In the genomic region with DNA sequence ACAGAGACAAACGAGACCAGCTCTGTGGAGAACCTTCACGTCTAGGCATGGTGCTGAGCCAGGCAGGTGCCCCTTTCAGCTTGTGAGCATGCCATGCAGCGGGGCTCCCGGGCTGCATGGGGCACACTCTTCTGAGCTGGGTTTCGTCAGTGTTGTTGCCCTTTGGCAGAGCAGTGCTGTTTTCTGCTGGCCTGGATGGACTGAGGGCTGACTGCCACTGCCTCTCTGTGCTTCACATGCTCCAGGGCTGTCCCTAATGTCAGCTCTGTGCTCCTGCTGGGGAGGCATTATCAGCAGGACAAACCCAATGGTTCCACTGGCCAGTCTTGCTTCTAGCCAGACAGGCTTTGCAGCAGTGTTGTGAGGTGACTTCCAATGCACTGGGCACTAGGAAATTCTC, we compare ENCODE assay signal across 20 cellular contexts. TPM values are rescaled to one million over a fixed set of nuclear protein-coding genes. Genes with fewer than 3 reads are reported as not detected.
A peak's percentile ranks its signal among the peaks of the same experiment; 100 is the strongest.
DNase-seq lines count a peak whose midpoint lies in the region; ATAC-seq, FAIRE-seq and TF ChIP-seq lines count a peak whose summit lies in the region.
"Had no signal": no experiment of that assay in that cellular context is flagged by ENCODE, and none has a peak within 500 bp of the region (broad histone marks: within the 10 kb centered on the region; RNA-seq: fewer than 3 reads in every experiment).

No MANE protein-coding gene starts in this region.

- no peaks in the 10 kb centered on the region for H3K4me1 Mint-ChIP-seq in activated naive CD4-positive, alpha-beta T cell treated with anti-CD3 and anti-CD28 coated beads for 36 hours (ENCODE audit: low read depth)
- H3K4me1 Mint-ChIP-seq: CD4-positive, CD25-positive, alpha-beta regulatory T cell had no signal

- H3K4me3 ChIP-seq in right lobe of liver, result no peak overlapping the region
- no peak overlapping the region for H3K4me3 ChIP-seq in HepG2 (replicated peaks in 1 of 3; ENCODE audit: insufficient read depth in 1 of 3, low read depth in 2 of 3, low read length in 3 of 3)
- H3K4me3 ChIP-seq: BLaER1 treated with 17β-estradiol and CSF1 and Interleukin-3, amounts not matched to agents 10 nM and 100 nM had no signal

- TF ChIP-seq POLR2A in right lobe of liver (IDR thresholded peaks at IDR 0.05), result no peak
- no peak for TF ChIP-seq POLR2A in HepG2 (IDR thresholded peaks at IDR 0.05; ENCODE audit: insufficient read depth in 1 of 2, low read depth in 2 of 2, low read length in 2 of 2)

- POLR2A ChIA-PET in HepG2 (lab: Yijun Ruan, JAX), result no interaction called here

- no peak for TF ChIP-seq CTCF in right lobe of liver (IDR thresholded peaks at IDR 0.05)
- no peak for TF ChIP-seq CTCF in HepG2 (CRISPR knock-in tag; IDR thresholded peaks at IDR 0.05)

- peak; percentile 38 to 82 (median 65) for DNase-seq in right lobe of liver
- no peak for DNase-seq in HepG2 (ENCODE audit: low spot score)
- peak; percentile 7 for DNase-seq in midbrain (lab: John Stamatoyannopoulos, UW)
- no peak for DNase-seq in activated naive CD4-positive, alpha-beta T cell treated with anti-CD3 and anti-CD28 coated beads for 36 hours
- no peak for DNase-seq in left colon
- no peak for DNase-seq in NAMALWA (ENCODE audit: low spot score)
- DNase-seq: 8988T; AML-193; CD4-positive, CD25-positive, alpha-beta regulatory T cell; DMS153; DMS79 treated with DMSO at 0.1 percent for 48 hours; EL; GDM1 had no signal

- TF ChIP-seq RAD21 in HepG2 (CRISPR knock-in tag; IDR thresholded peaks at IDR 0.05), result no peak

- H3K9me3 ChIP-seq in right lobe of liver, result no peaks in the 10 kb centered on the region
- no peaks in the 10 kb centered on the region for H3K9me3 ChIP-seq in HepG2 (ENCODE audit: low read length)
- H3K9me3 ChIP-seq: BLaER1 treated with 17β-estradiol and CSF1 and Interleukin-3, amounts not matched to agents 10 nM and 100 nM had no signal

- H3K27ac ChIP-seq in right lobe of liver (peak overlapping the region in 2 of 3 donors; percentile 65 to 86), HepG2 (ENCODE audit: extremely low read length, insufficient read depth, low read length) (no peak overlapping the region), cingulate gyrus (ENCODE audit: low read depth, low read length) (peak overlapping the region; percentile 48)
- H3K27ac ChIP-seq: BLaER1 treated with 17β-estradiol and CSF1 and Interleukin-3, amounts not matched to agents 10 nM and 100 nM; HL-60 had no signal

- no peaks in the 10 kb centered on the region for H3K36me3 ChIP-seq in right lobe of liver
- no peaks in the 10 kb centered on the region for H3K36me3 ChIP-seq in HepG2 (replicated peaks in 1 of 2; ENCODE audit: control insufficient read depth in 1 of 2, insufficient read depth in 2 of 2, low read length in 2 of 2)
- H3K36me3 ChIP-seq: BLaER1 treated with 17β-estradiol and CSF1 and Interleukin-3, amounts not matched to agents 10 nM and 100 nM had no signal

- H3K27me3 ChIP-seq in right lobe of liver (no peaks in the 10 kb centered on the region), HepG2 (ENCODE audit: control insufficient read depth in 1 of 2, insufficient read depth in 2 of 2, low read length in 2 of 2) (peaks cover 2 to 30% of the 10 kb centered on the region in 2 experiments; a peak in 4 of 5 replicates)
- H3K27me3 ChIP-seq: BLaER1 treated with 17β-estradiol and CSF1 and Interleukin-3, amounts not matched to agents 10 nM and 100 nM had no signal

- no peak overlapping the region for H2AFZ ChIP-seq in HepG2 (ENCODE audit: low read length)

- no peak overlapping the region for H3K27ac Mint-ChIP-seq in activated naive CD4-positive, alpha-beta T cell treated with anti-CD3 and anti-CD28 coated beads for 36 hours
- H3K27ac Mint-ChIP-seq: CD4-positive, CD25-positive, alpha-beta regulatory T cell had no signal

- no peaks in the 10 kb centered on the region for H3K27me3 Mint-ChIP-seq in activated naive CD4-positive, alpha-beta T cell treated with anti-CD3 and anti-CD28 coated beads for 36 hours (ENCODE audit: low read depth)

- no peaks in the 10 kb centered on the region for H3K36me3 Mint-ChIP-seq in activated naive CD4-positive, alpha-beta T cell treated with anti-CD3 and anti-CD28 coated beads for 36 hours (ENCODE audit: low read depth)
- H3K36me3 Mint-ChIP-seq: CD4-positive, CD25-positive, alpha-beta regulatory T cell had no signal

- ATAC-seq in right lobe of liver, result peak; percentile 83 to 96 (median 94)
- ATAC-seq in HepG2, result no peak
- no peak for ATAC-seq in GM18520 (IDR thresholded peaks at IDR 0.05; ENCODE audit: unreplicated experiment)
- no peak for ATAC-seq in left colon
- ATAC-seq: HCT116 had no signal

- CTCF ChIA-PET in HepG2 (lab: Yijun Ruan, JAX; ENCODE audit: low intra/inter-chr PET ratio, low total read pairs), result no interaction called here
- CTCF ChIA-PET in activated naive CD4-positive, alpha-beta T cell treated with anti-CD3 and anti-CD28 coated beads for 36 hours (lab: Charles Lee), result no interaction called here

- no peak overlapping the region for H3K4me2 ChIP-seq in HepG2 (ENCODE audit: low read depth, low read length)
- H3K4me2 ChIP-seq: BLaER1 treated with 17β-estradiol and CSF1 and Interleukin-3, amounts not matched to agents 10 nM and 100 nM had no signal

- intact Hi-C loops in right lobe of liver (cut with DNase I) (no loop called here), HepG2 (cut with micrococcal nuclease; ENCODE audit: unreplicated experiment) (no loop called here), left colon (cut with DNase I, micrococcal nuclease) (no loop called here)
- intact Hi-C loops in activated naive CD4-positive, alpha-beta T cell treated with anti-CD3 and anti-CD28 coated beads for 36 hours (cut with micrococcal nuclease), result no loop called here

- H4K20me1 ChIP-seq in HepG2 (ENCODE audit: insufficient read depth, low read length), result no peaks in the 10 kb centered on the region
- H4K20me1 ChIP-seq: BLaER1 treated with 17β-estradiol and CSF1 and Interleukin-3, amounts not matched to agents 10 nM and 100 nM had no signal

- FAIRE-seq in HepG2 (lab: Jason Lieb, UNC), result no peak
- FAIRE-seq: GM12892, GM19239 had no signal

- no peaks in the 10 kb centered on the region for H3K79me2 ChIP-seq in HepG2 (ENCODE audit: insufficient read depth, low read length)

- in situ Hi-C loops in HepG2 (cut with HindIII; ENCODE audit: extremely low pct_ligation_motif_present, low pct_unique_long_range_greater_than_20kb), result no loop called here

- H3K9me3 Mint-ChIP-seq in activated naive CD4-positive, alpha-beta T cell treated with anti-CD3 and anti-CD28 coated beads for 36 hours, result no peaks in the 10 kb centered on the region

- TF ChIP-seq EP300 in HepG2 (IDR thresholded peaks at IDR 0.05; ENCODE audit: low read depth in 2 of 2, low read length in 2 of 2) (no peak), HepG2 (CRISPR knock-in tag; IDR thresholded peaks at IDR 0.05; ENCODE audit: borderline replicate concordance) (no peak)

- BruUV-seq in HepG2 (replicated peaks; lab: Mats Ljungman, UMichigan), result no TSS peak

- 60% methylated on average over 5 of the region's 5 CpGs for WGBS in right lobe of liver (ENCODE audit: insufficient coverage, low coverage, low lambda C conversion rate, missing lambda C conversion rate)
- WGBS in HepG2 (ENCODE audit: low lambda C conversion rate), result 0% methylated on average over 2 of the region's 5 CpGs

- H3K4me1 ChIP-seq in right lobe of liver (peaks cover 0 to 12% (median 5%) of the 10 kb centered on the region in 4 donors), HepG2 (ENCODE audit: insufficient read depth, low read length) (no peaks in the 10 kb centered on the region)
- H3K4me1 ChIP-seq: BLaER1 treated with 17β-estradiol and CSF1 and Interleukin-3, amounts not matched to agents 10 nM and 100 nM had no signal

- no peak overlapping the region for H3K4me3 Mint-ChIP-seq in activated naive CD4-positive, alpha-beta T cell treated with anti-CD3 and anti-CD28 coated beads for 36 hours
- H3K4me3 Mint-ChIP-seq: CD4-positive, CD25-positive, alpha-beta regulatory T cell had no signal

- no peak overlapping the region for H3K9ac ChIP-seq in HepG2 (ENCODE audit: insufficient read depth, low read depth, low read length)
- H3K9ac ChIP-seq: BLaER1 treated with 17β-estradiol and CSF1 and Interleukin-3, amounts not matched to agents 10 nM and 100 nM had no signal

RNA-seq across cellular contexts. Expression of a gene that starts 9.5 kb away (rescaled TPM):
- total RNA-seq in right lobe of liver (10 to 100 TPM in 3 of 6 experiments, 1 to 10 TPM in 3; 5.5 to 17.5 (median 10.5) TPM), HepG2 (2016; rRNA removed; fragmentation: Illumina TruSeq; extraction: Trizol) (not detected in 2 replicates), left colon (1 to 10 TPM; 1.1 to 2.5 TPM)
- total RNA-seq in HepG2 (2016; cell fraction: cytosol; rRNA removed; fragmentation: Illumina TruSeq; extraction: Trizol; ENCODE audit: low read depth), result not detected in 2 replicates
- not detected in 2 replicates for total RNA-seq in HepG2 (2016; cell fraction: insoluble cytoplasmic fraction; rRNA removed; fragmentation: Illumina TruSeq; extraction: Trizol)
- total RNA-seq in HepG2 (2016; cell fraction: membrane; rRNA removed; fragmentation: Illumina TruSeq; extraction: Trizol), result not detected in 2 replicates
- not detected in 2 replicates for total RNA-seq in HepG2 (2016; cell fraction: nucleus; rRNA removed; fragmentation: Illumina TruSeq; extraction: Trizol)
- not detected in 2 replicates for polyA plus RNA-seq in HepG2 (2011; rRNA removed)
- not detected in 2 replicates for polyA plus RNA-seq in HepG2 (2011; cell fraction: cytosol; rRNA removed)
- polyA plus RNA-seq in HepG2 (2011; cell fraction: nucleus; rRNA removed), result not detected in 2 replicates
- not detected in 2 replicates for polyA plus RNA-seq in HepG2 (2012)
- not detected in 2 replicates for polyA plus RNA-seq in HepG2 (2016; cell fraction: cytosol; fragmentation: Illumina TruSeq; extraction: Trizol; ENCODE audit: low read depth)
- polyA plus RNA-seq in HepG2 (2016; cell fraction: insoluble cytoplasmic fraction; fragmentation: Illumina TruSeq; extraction: Trizol; ENCODE audit: low read depth), result not detected in 2 replicates
- polyA plus RNA-seq in HepG2 (2016; cell fraction: membrane; fragmentation: Illumina TruSeq; extraction: Trizol; ENCODE audit: low read depth), result not detected in 2 replicates
- polyA plus RNA-seq in HepG2 (2016; cell fraction: nucleus; fragmentation: Illumina TruSeq; extraction: Trizol; ENCODE audit: insufficient read depth, low read depth), result not detected in 2 replicates
- polyA minus RNA-seq in HepG2 (2011; rRNA and poly(A)+ RNA removed; ENCODE audit: low replicate concordance), result not detected in 2 replicates
- not detected in 2 replicates for polyA minus RNA-seq in HepG2 (2011; cell fraction: cytosol; rRNA and poly(A)+ RNA removed)
- not detected in 2 replicates for polyA minus RNA-seq in HepG2 (2011; cell fraction: nucleus; rRNA and poly(A)+ RNA removed)
- total RNA-seq in activated naive CD4-positive, alpha-beta T cell treated with anti-CD3 and anti-CD28 coated beads for 36 hours, result not detected
- total RNA-seq: CD4-positive, CD25-positive, alpha-beta regulatory T cell had no signal
- polyA plus RNA-seq: CD4-positive, CD25-positive, alpha-beta regulatory T cell had no signal

Comparison
In these comparisons a context has a peak if more than half of its experiments do, and no peak if none do; other contexts are left out.
1. ATAC-seq: peak in right lobe of liver (4 of 4); none in HepG2 (single experiment), GM18520 (single experiment) and left colon (single experiment).
2. DNase-seq: peak in right lobe of liver (3 of 3) and midbrain (single experiment); none in HepG2 (single experiment), activated naive CD4-positive, alpha-beta T cell treated with anti-CD3 and anti-CD28 coated beads for 36 hours (single experiment), left colon (0 of 2) and NAMALWA (single experiment).